ENCODE assay signal across 1 cellular context in genomic region chr19:52689804-52690394, GRCh38.
TF ChIP-seq lines count a peak whose summit lies in the region.

No MANE protein-coding gene starts in this region.

TF ChIP-seq in GM12878, 131 proteins besides CTCF, POLR2A, EP300 and RAD21 (continued from another document):
- TF ChIP-seq, protein P1, sequence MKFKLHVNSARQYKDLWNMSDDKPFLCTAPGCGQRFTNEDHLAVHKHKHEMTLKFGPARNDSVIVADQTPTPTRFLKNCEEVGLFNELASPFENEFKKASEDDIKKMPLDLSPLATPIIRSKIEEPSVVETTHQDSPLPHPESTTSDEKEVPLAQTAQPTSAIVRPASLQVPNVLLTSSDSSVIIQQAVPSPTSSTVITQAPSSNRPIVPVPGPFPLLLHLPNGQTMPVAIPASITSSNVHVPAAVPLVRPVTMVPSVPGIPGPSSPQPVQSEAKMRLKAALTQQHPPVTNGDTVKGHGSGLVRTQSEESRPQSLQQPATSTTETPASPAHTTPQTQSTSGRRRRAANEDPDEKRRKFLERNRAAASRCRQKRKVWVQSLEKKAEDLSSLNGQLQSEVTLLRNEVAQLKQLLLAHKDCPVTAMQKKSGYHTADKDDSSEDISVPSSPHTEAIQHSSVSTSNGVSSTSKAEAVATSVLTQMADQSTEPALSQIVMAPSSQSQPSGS (IDR thresholded peaks at IDR 0.05; ENCODE audit: low read length) = no peak
- TF ChIP-seq STAT3 (IDR thresholded peaks at IDR 0.05; ENCODE audit: low read depth, low read length) = no peak
- no peak for TF ChIP-seq ZNF24 (IDR thresholded peaks at IDR 0.05)
- TF ChIP-seq NFIC (IDR thresholded peaks at IDR 0.05; ENCODE audit: low read depth, low read length) = no peak
- TF ChIP-seq RBBP5 (conservative IDR thresholded peaks at IDR 0.05) = no peak
- TF ChIP-seq DPF2 (IDR thresholded peaks at IDR 0.05) = no peak
- TF ChIP-seq ZNF687 (IDR thresholded peaks at IDR 0.05) = no peak
- TF ChIP-seq, protein P2, sequence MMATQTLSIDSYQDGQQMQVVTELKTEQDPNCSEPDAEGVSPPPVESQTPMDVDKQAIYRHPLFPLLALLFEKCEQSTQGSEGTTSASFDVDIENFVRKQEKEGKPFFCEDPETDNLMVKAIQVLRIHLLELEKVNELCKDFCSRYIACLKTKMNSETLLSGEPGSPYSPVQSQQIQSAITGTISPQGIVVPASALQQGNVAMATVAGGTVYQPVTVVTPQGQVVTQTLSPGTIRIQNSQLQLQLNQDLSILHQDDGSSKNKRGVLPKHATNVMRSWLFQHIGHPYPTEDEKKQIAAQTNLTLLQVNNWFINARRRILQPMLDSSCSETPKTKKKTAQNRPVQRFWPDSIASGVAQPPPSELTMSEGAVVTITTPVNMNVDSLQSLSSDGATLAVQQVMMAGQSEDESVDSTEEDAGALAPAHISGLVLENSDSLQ (IDR thresholded peaks at IDR 0.05) = peak; percentile 76
- TF ChIP-seq CHD1 (IDR thresholded peaks at IDR 0.05; ENCODE audit: low read depth, low read length) = no peak
- no peak for TF ChIP-seq ATF7 (IDR thresholded peaks at IDR 0.05; ENCODE audit: low read depth)
- TF ChIP-seq, protein P3, sequence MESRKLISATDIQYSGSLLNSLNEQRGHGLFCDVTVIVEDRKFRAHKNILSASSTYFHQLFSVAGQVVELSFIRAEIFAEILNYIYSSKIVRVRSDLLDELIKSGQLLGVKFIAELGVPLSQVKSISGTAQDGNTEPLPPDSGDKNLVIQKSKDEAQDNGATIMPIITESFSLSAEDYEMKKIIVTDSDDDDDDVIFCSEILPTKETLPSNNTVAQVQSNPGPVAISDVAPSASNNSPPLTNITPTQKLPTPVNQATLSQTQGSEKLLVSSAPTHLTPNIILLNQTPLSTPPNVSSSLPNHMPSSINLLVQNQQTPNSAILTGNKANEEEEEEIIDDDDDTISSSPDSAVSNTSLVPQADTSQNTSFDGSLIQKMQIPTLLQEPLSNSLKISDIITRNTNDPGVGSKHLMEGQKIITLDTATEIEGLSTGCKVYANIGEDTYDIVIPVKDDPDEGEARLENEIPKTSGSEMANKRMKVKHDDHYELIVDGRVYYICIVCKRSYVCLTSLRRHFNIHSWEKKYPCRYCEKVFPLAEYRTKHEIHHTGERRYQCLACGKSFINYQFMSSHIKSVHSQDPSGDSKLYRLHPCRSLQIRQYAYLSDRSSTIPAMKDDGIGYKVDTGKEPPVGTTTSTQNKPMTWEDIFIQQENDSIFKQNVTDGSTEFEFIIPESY (IDR thresholded peaks at IDR 0.05) = no peak
- peak; percentile 52; the same call in 1 of the 2 replicates for TF ChIP-seq RB1 (IDR thresholded peaks at IDR 0.05; ENCODE audit: borderline replicate concordance)
- no peak for TF ChIP-seq TCF7 (IDR thresholded peaks at IDR 0.05; ENCODE audit: borderline replicate concordance)
- no peak for TF ChIP-seq E2F8 (IDR thresholded peaks at IDR 0.05; ENCODE audit: low read depth, partially characterized antibody)
TF ChIP-seq in GM12878: peak in this region for 8.
